In genomic region chr10:34249634-34250033, GRCh38 we compare ENCODE assay signal across 11 cellular contexts.
DNase-seq lines count a peak whose midpoint lies in the region; ATAC-seq, FAIRE-seq and TF ChIP-seq lines count a peak whose summit lies in the region.
"Had no signal": no experiment of that assay in that cellular context is flagged by ENCODE, and none has a peak within 500 bp of the region (broad histone marks: within the 10 kb centered on the region; RNA-seq: fewer than 3 reads in every experiment).

No MANE protein-coding gene starts in this region.

- H3K9me3 ChIP-seq in Caco-2 (no peaks in the 10 kb centered on the region), endodermal cell (ENCODE audit: control insufficient read depth, low read length) (no peaks in the 10 kb centered on the region)
- H3K9me3 ChIP-seq: thoracic aorta had no signal

- 85 to 90% methylated on average over 4 of the region's 4 CpGs for WGBS in endodermal cell (ENCODE audit: insufficient coverage in 1 of 2, insufficient read length in 1 of 2), 2 experiments

- H3K4me3 ChIP-seq in Caco-2 (ENCODE audit: low read depth, low read length) (no peak overlapping the region), endodermal cell (ENCODE audit: low read length) (no peak overlapping the region)
- H3K4me3 ChIP-seq: thoracic aorta had no signal

- no peaks in the 10 kb centered on the region for H3K27me3 Mint-ChIP-seq in Caco-2 (ENCODE audit: insufficient read depth, unreplicated experiment)
- no peaks in the 10 kb centered on the region for H3K27me3 Mint-ChIP-seq in endodermal cell (ENCODE audit: insufficient read depth)

- peak; percentile 51 for FAIRE-seq in GM12891 (lab: Jason Lieb, UNC)

- H3K4me1 Mint-ChIP-seq in Caco-2 (ENCODE audit: low read depth, unreplicated experiment) = peaks cover 20% of the 10 kb centered on the region
- peaks cover 15% of the 10 kb centered on the region for H3K4me1 Mint-ChIP-seq in endodermal cell
- no peaks in the 10 kb centered on the region for H3K4me1 Mint-ChIP-seq in stimulated activated effector memory CD8-positive, alpha-beta T cell treated with anti-CD3 and anti-CD28 coated beads, Interleukin-12 subunit alpha, Interleukin-12 subunit beta, amount 100 ng/mL, for 72 hours

- CTCF ChIA-PET in Caco-2 (lab: Charles Lee) = interaction anchor here (0.6 kb wide), 1 partner anchor 54 kb away, joined by 6 read pairs; no protein-coding TSS in a partner anchor

- H3K27ac ChIP-seq in endodermal cell (ENCODE audit: low read depth, low read length) = no peak overlapping the region
- H3K27ac ChIP-seq: thoracic aorta had no signal

- POLR2A ChIA-PET in Caco-2 (lab: Charles Lee) = no interaction called here

- DNase-seq in Caco-2 = peak; percentile 62 to 67
- DNase-seq in GM12891 (ENCODE audit: insufficient read length, low spot score) = peak; percentile 12
- peak; percentile 63 for DNase-seq in NCI-H69 (lab: John Stamatoyannopoulos, UW)
- peak; percentile 73 for DNase-seq in endodermal cell
- DNase-seq in stimulated activated effector memory CD8-positive, alpha-beta T cell treated with anti-CD3 and anti-CD28 coated beads, Interleukin-12 subunit alpha, Interleukin-12 subunit beta, amount 100 ng/mL, for 72 hours (ENCODE audit: low spot score in 2 of 2) = no peak
- no peak for DNase-seq in Right ventricle myocardium inferior (ENCODE audit: missing footprints)
- no peak for DNase-seq in activated CD4-positive, alpha-beta T cell treated with anti-CD3 and anti-CD28 coated beads for 1 hour
- DNase-seq: KBM-7, nephron progenitor cell had no signal

- H3K9me3 Mint-ChIP-seq in Caco-2 (ENCODE audit: unreplicated experiment) = no peaks in the 10 kb centered on the region
- H3K9me3 Mint-ChIP-seq in endodermal cell = no peaks in the 10 kb centered on the region
- no peaks in the 10 kb centered on the region for H3K9me3 Mint-ChIP-seq in stimulated activated effector memory CD8-positive, alpha-beta T cell treated with anti-CD3 and anti-CD28 coated beads, Interleukin-12 subunit alpha, Interleukin-12 subunit beta, amount 100 ng/mL, for 72 hours
- H3K9me3 Mint-ChIP-seq: nephron progenitor cell had no signal

- TF ChIP-seq POLR2A in GM12891 (IDR thresholded peaks at IDR 0.05; ENCODE audit: low read depth, low read length) = no peak

- H3K36me3 ChIP-seq in Caco-2 (ENCODE audit: control insufficient read depth, insufficient read depth, low read length) = no peaks in the 10 kb centered on the region
- H3K36me3 ChIP-seq in endodermal cell (ENCODE audit: control insufficient read depth, insufficient read depth, low read length) = no peaks in the 10 kb centered on the region
- H3K36me3 ChIP-seq: thoracic aorta had no signal

- H3K27me3 ChIP-seq in Caco-2 (replicated peaks; ENCODE audit: control insufficient read depth, insufficient read depth, low read length) = no peaks in the 10 kb centered on the region
- H3K27me3 ChIP-seq in endodermal cell (ENCODE audit: control insufficient read depth, insufficient read depth, low read length, poor library complexity, severe bottlenecking) = no peaks in the 10 kb centered on the region

- ATAC-seq in stimulated activated effector memory CD8-positive, alpha-beta T cell treated with anti-CD3 and anti-CD28 coated beads, Interleukin-12 subunit alpha, Interleukin-12 subunit beta, amount 100 ng/mL, for 72 hours = no peak
- ATAC-seq in Right ventricle myocardium inferior (no peak), GM21447 (IDR thresholded peaks at IDR 0.05; ENCODE audit: unreplicated experiment) (no peak)

- intact Hi-C loops in Caco-2 (cut with micrococcal nuclease; ENCODE audit: unreplicated experiment) = loop anchor here (1.0 kb wide), 2 partner anchors 56 to 389 kb away; no protein-coding TSS in a partner anchor
- intact Hi-C loops in Right ventricle myocardium inferior (cut with DNase I) = no loop called here

- H3K27ac Mint-ChIP-seq in Caco-2 (ENCODE audit: unreplicated experiment) (no peak overlapping the region), endodermal cell (no peak overlapping the region)
- no peak overlapping the region for H3K27ac Mint-ChIP-seq in stimulated activated effector memory CD8-positive, alpha-beta T cell treated with anti-CD3 and anti-CD28 coated beads, Interleukin-12 subunit alpha, Interleukin-12 subunit beta, amount 100 ng/mL, for 72 hours
- H3K27ac Mint-ChIP-seq: nephron progenitor cell had no signal

- no TSS peak for BruUV-seq in Caco-2 (replicated peaks; lab: Mats Ljungman, UMichigan)

- H3K4me1 ChIP-seq in Caco-2 (peaks cover 5% of the 10 kb centered on the region; the same call in 1 of the 2 replicates), endodermal cell (ENCODE audit: control insufficient read depth, insufficient read depth, low read length) (peaks cover 5% of the 10 kb centered on the region)

- H3K36me3 Mint-ChIP-seq in Caco-2 (ENCODE audit: insufficient read depth, unreplicated experiment) (no peaks in the 10 kb centered on the region), endodermal cell (ENCODE audit: low read depth) (peaks cover 2% of the 10 kb centered on the region)
- no peaks in the 10 kb centered on the region for H3K36me3 Mint-ChIP-seq in stimulated activated effector memory CD8-positive, alpha-beta T cell treated with anti-CD3 and anti-CD28 coated beads, Interleukin-12 subunit alpha, Interleukin-12 subunit beta, amount 100 ng/mL, for 72 hours

- no peak overlapping the region for H3K4me3 Mint-ChIP-seq in Caco-2 (ENCODE audit: unreplicated experiment)
- H3K4me3 Mint-ChIP-seq in endodermal cell = no peak overlapping the region
- H3K4me3 Mint-ChIP-seq in stimulated activated effector memory CD8-positive, alpha-beta T cell treated with anti-CD3 and anti-CD28 coated beads, Interleukin-12 subunit alpha, Interleukin-12 subunit beta, amount 100 ng/mL, for 72 hours = no peak overlapping the region
- H3K4me3 Mint-ChIP-seq: nephron progenitor cell had no signal

- no peak overlapping the region for H3K9ac ChIP-seq in endodermal cell (ENCODE audit: extremely low read depth, low read length, poor library complexity, severe bottlenecking)

- TF ChIP-seq CTCF in Caco-2 (IDR thresholded peaks at IDR 0.05; ENCODE audit: insufficient read depth in 1 of 2, low read depth in 1 of 2, low read length in 1 of 2, severe bottlenecking in 1 of 2, unreplicated experiment in 1 of 2) (peak; percentile 28 to 75), endodermal cell (conservative IDR thresholded peaks at IDR 0.05) (peak; percentile 64)

TF ChIP-seq in GM12891, 5 proteins besides CTCF, POLR2A, EP300 and RAD21:
- TF ChIP-seq PAX5 (IDR thresholded peaks at IDR 0.05; ENCODE audit: insufficient read depth, low read length, severe bottlenecking) = no peak
- TF ChIP-seq SPI1 (IDR thresholded peaks at IDR 0.05; ENCODE audit: low read depth, low read length) = no peak
- no peak for TF ChIP-seq TAF1 (IDR thresholded peaks at IDR 0.05; ENCODE audit: low read depth, low read length)
- no peak for TF ChIP-seq POLR2AphosphoS5 (IDR thresholded peaks at IDR 0.05; ENCODE audit: low read depth, low read length)
- TF ChIP-seq POU2F2 (IDR thresholded peaks at IDR 0.05; ENCODE audit: low read depth, low read length) = no peak

Comparison
In these comparisons a context has a peak if more than half of its experiments do, and no peak if none do; other contexts are left out.
1. DNase-seq: peak in Caco-2 (2 of 2), GM12891 (single experiment), NCI-H69 (single experiment) and endodermal cell (single experiment); none in stimulated activated effector memory CD8-positive, alpha-beta T cell treated with anti-CD3 and anti-CD28 coated beads, Interleukin-12 subunit alpha, Interleukin-12 subunit beta, amount 100 ng/mL, for 72 hours (0 of 2), Right ventricle myocardium inferior (single experiment) and activated CD4-positive, alpha-beta T cell treated with anti-CD3 and anti-CD28 coated beads for 1 hour (single experiment).